ENCODE assay signal across 15 cellular contexts in the genomic region with DNA sequence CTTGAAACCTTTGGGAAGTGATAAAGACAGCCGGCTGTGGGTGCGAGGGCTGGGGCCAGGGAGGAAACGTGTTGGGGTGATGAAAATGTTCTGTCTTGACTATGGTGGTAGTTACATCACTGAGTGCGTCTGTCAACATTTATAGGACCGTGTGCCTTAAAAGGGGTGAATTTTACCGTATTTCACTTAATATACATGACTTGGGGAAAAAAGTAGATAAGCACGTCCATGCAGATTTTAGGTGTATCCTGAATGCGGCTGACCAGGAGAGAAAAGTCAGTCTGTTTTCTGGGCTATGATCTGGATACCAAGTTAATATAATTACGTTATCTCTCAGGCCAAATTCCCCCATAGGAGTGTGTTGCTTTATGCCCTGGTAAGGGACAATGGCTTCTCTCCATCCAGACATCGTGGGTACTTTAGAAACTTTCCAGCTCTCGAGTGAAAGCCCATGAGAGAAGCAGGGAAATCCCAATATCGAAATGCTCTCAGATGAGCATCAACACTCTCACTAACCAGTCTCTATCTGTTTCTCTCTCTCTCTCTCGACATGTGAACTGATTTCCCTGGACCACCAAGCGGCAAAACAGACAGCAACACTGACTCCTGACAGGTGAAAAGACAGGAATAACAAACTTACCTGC.
DNase-seq lines count a peak whose midpoint lies in the region; ATAC-seq and TF ChIP-seq lines count a peak whose summit lies in the region.
"Had no signal": no experiment of that assay in that cellular context is flagged by ENCODE, and none has a peak within 500 bp of the region (broad histone marks: within the 10 kb centered on the region; RNA-seq: fewer than 3 reads in every experiment).

No MANE protein-coding gene starts in this region.

- no peak overlapping the region for H2AFZ ChIP-seq in SK-N-SH (ENCODE audit: low read depth)

- DNase-seq in SK-N-SH = peak; percentile 25
- no peak for DNase-seq in chondrocyte (ENCODE audit: low spot score)
- DNase-seq in osteocyte (ENCODE audit: extremely low spot score, unreplicated experiment) = no peak
- DNase-seq in NCI-H524 (lab: John Stamatoyannopoulos, UW) = no peak
- no peak for DNase-seq in esophagus squamous epithelium (lab: John Stamatoyannopoulos, UW)
- DNase-seq in type B pancreatic cell (ENCODE audit: extremely low spot score, unreplicated experiment) = no peak
- DNase-seq: KG1, mucosa of descending colon, NCI-H1417 treated with DMSO at 0.1 percent for 48 hours, NCI-H345, upper lobe of left lung had no signal

- intact Hi-C loops in esophagus squamous epithelium (cut with DNase I) = loop anchor here (10.0 kb wide), 1 partner anchor 132 kb away; no protein-coding TSS in a partner anchor

- H3K4me3 Mint-ChIP-seq in chondrocyte (ENCODE audit: unreplicated experiment) = no peak overlapping the region
- H3K4me3 Mint-ChIP-seq in osteocyte (ENCODE audit: unreplicated experiment) = no peak overlapping the region
- H3K4me3 Mint-ChIP-seq in type B pancreatic cell = no peak overlapping the region

- H4K20me1 ChIP-seq in SK-N-SH (ENCODE audit: insufficient read depth) = no peaks in the 10 kb centered on the region

- H3K4me1 Mint-ChIP-seq in chondrocyte (ENCODE audit: low read depth) (peaks cover 51% of the 10 kb centered on the region), osteocyte (ENCODE audit: unreplicated experiment) (peaks cover 53% of the 10 kb centered on the region), type B pancreatic cell (ENCODE audit: unreplicated experiment) (peaks cover 38% of the 10 kb centered on the region)

- H3K27me3 ChIP-seq in SK-N-SH (ENCODE audit: insufficient read depth) (no peaks in the 10 kb centered on the region), esophagus squamous epithelium (no peaks in the 10 kb centered on the region)
- H3K27me3 ChIP-seq: cardiac muscle cell, upper lobe of left lung had no signal

- H3K36me3 Mint-ChIP-seq in chondrocyte (ENCODE audit: low read depth) (peaks cover 11% of the 10 kb centered on the region), osteocyte (ENCODE audit: unreplicated experiment) (peaks cover 41% of the 10 kb centered on the region), type B pancreatic cell (peaks cover 41% of the 10 kb centered on the region)

- H3K27ac Mint-ChIP-seq in chondrocyte (ENCODE audit: unreplicated experiment) (peak overlapping the region; percentile 18), osteocyte (ENCODE audit: unreplicated experiment) (peak overlapping the region; percentile 36), type B pancreatic cell (no peak overlapping the region)

- H3K79me2 ChIP-seq in SK-N-SH (ENCODE audit: insufficient read depth) = no peaks in the 10 kb centered on the region

- H3K4me3 ChIP-seq in SK-N-SH (ENCODE audit: low read depth in 2 of 2, low read length in 1 of 2) = no peak overlapping the region
- H3K4me3 ChIP-seq in esophagus squamous epithelium = no peak overlapping the region
- H3K4me3 ChIP-seq: cardiac muscle cell, mucosa of descending colon, upper lobe of left lung had no signal

- H3K36me3 ChIP-seq in SK-N-SH (replicated peaks in 1 of 2; ENCODE audit: control insufficient read depth in 1 of 2, insufficient read depth in 2 of 2, low read length in 1 of 2) (peaks cover 25 to 41% of the 10 kb centered on the region in 2 experiments), esophagus squamous epithelium (peaks cover 4 to 96% (median 24%) of the 10 kb centered on the region in 3 donors)

- TF ChIP-seq POLR2A in esophagus squamous epithelium (IDR thresholded peaks at IDR 0.05) = no peak

- H3K4me1 ChIP-seq in SK-N-SH (ENCODE audit: control insufficient read depth in 1 of 2, insufficient read depth in 2 of 2, low read depth in 1 of 2, low read length in 1 of 2) = peaks cover 8 to 26% of the 10 kb centered on the region in 2 experiments
- H3K4me1 ChIP-seq in esophagus squamous epithelium = peaks cover 19 to 67% (median 40%) of the 10 kb centered on the region in 3 donors

- peaks cover 6% of the 10 kb centered on the region for H3K9me3 Mint-ChIP-seq in chondrocyte (ENCODE audit: low read depth)
- peaks cover 4% of the 10 kb centered on the region for H3K9me3 Mint-ChIP-seq in osteocyte (ENCODE audit: unreplicated experiment)
- H3K9me3 Mint-ChIP-seq in type B pancreatic cell = no peaks in the 10 kb centered on the region

- TF ChIP-seq EP300 in SK-N-SH (IDR thresholded peaks at IDR 0.05; ENCODE audit: borderline replicate concordance in 1 of 2, low read depth in 1 of 2, low read length in 1 of 2) = no peak

- H3K9me2 ChIP-seq in SK-N-SH = no peaks in the 10 kb centered on the region

- H3K4me2 ChIP-seq in SK-N-SH = no peak overlapping the region

- WGBS in SK-N-SH (ENCODE audit: low lambda C conversion rate) = 89% methylated on average over 14 of the region's 14 CpGs
- WGBS in esophagus squamous epithelium, 2 donors = 80 to 82% methylated on average over 14 of the region's 14 CpGs

- ATAC-seq in SK-N-SH treated with all-trans-retinoic acid at 6 μM for 48 hours (no peak), HG03442 (IDR thresholded peaks at IDR 0.05; ENCODE audit: unreplicated experiment) (peak; percentile 41)
- ATAC-seq: mucosa of descending colon had no signal

- CTCF ChIA-PET in SK-N-SH (lab: Yijun Ruan, JAX) = interaction anchor here (1.3 to 1.9 kb wide), 2 partner anchors 10 to 11 kb away, joined by 3 to 5 read pairs; no protein-coding TSS in a partner anchor

- H3K9me3 ChIP-seq in SK-N-SH = no peaks in the 10 kb centered on the region
- H3K9me3 ChIP-seq in esophagus squamous epithelium = no peaks in the 10 kb centered on the region
- H3K9me3 ChIP-seq: mucosa of descending colon, upper lobe of left lung had no signal

- H3K9ac ChIP-seq in SK-N-SH = no peak overlapping the region

- no peaks in the 10 kb centered on the region for H3K27me3 Mint-ChIP-seq in chondrocyte (ENCODE audit: low read depth)
- H3K27me3 Mint-ChIP-seq in osteocyte (ENCODE audit: unreplicated experiment) = no peaks in the 10 kb centered on the region
- no peaks in the 10 kb centered on the region for H3K27me3 Mint-ChIP-seq in type B pancreatic cell

- TF ChIP-seq CTCF in SK-N-SH (IDR thresholded peaks at IDR 0.05) (no peak), chondrocyte (IDR thresholded peaks at IDR 0.05) (no peak), osteocyte (IDR thresholded peaks at IDR 0.05) (no peak), esophagus squamous epithelium (IDR thresholded peaks at IDR 0.05) (no peak), type B pancreatic cell (conservative IDR thresholded peaks at IDR 0.05) (no peak)

- TF ChIP-seq RAD21 in SK-N-SH (IDR thresholded peaks at IDR 0.05; ENCODE audit: low read length) = no peak

- POLR2A ChIA-PET in SK-N-SH (lab: Yijun Ruan, JAX) = no interaction called here

- H3K27ac ChIP-seq in SK-N-SH (ENCODE audit: low read depth in 2 of 2, low read length in 1 of 2) (0 out of 4 replicates have a peak overlapping the region, but pooled peaks of 1 of the 2 experiments have one; percentile 8), esophagus squamous epithelium (peak overlapping the region in 1 of 4 donors; percentile 49)
- H3K27ac ChIP-seq: 22Rv1, cardiac muscle cell, upper lobe of left lung had no signal

- H3F3A ChIP-seq in SK-N-SH (replicated peaks; ENCODE audit: insufficient read depth) = peaks cover 20% of the 10 kb centered on the region

TF ChIP-seq in SK-N-SH, 30 proteins besides CTCF, POLR2A, EP300 and RAD21 (continues in another document):
- no peak for TF ChIP-seq NFIC (IDR thresholded peaks at IDR 0.05; ENCODE audit: borderline replicate concordance)
- TF ChIP-seq, protein P1, sequence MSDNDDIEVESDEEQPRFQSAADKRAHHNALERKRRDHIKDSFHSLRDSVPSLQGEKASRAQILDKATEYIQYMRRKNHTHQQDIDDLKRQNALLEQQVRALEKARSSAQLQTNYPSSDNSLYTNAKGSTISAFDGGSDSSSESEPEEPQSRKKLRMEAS (IDR thresholded peaks at IDR 0.05; ENCODE audit: low read depth) = no peak
- no peak for TF ChIP-seq RCOR1 (IDR thresholded peaks at IDR 0.05; ENCODE audit: low read length)
- no peak for TF ChIP-seq SMC3 (IDR thresholded peaks at IDR 0.05; ENCODE audit: low read depth, low read length)
- no peak for TF ChIP-seq FOXM1 (IDR thresholded peaks at IDR 0.05; ENCODE audit: low read depth)
- TF ChIP-seq MXI1 (IDR thresholded peaks at IDR 0.05; ENCODE audit: low read depth, low read length) = no peak
- no peak for TF ChIP-seq JUND (IDR thresholded peaks at IDR 0.05)
- TF ChIP-seq EZH2phosphoT487 (IDR thresholded peaks at IDR 0.05; ENCODE audit: borderline replicate concordance, low read depth) = no peak

TF ChIP-seq in SK-N-SH treated with all-trans-retinoic acid at 6 μM for 48 hours, 23 proteins besides CTCF, POLR2A, EP300 and RAD21:
- TF ChIP-seq TCF4 (CRISPR knock-in tag; IDR thresholded peaks at IDR 0.05; ENCODE audit: borderline replicate concordance) (no peak), ZC3H10 (CRISPR knock-in tag; IDR thresholded peaks at IDR 0.05) (no peak), ZFP3 (CRISPR knock-in tag; IDR thresholded peaks at IDR 0.05) (no peak), BACH2 (CRISPR knock-in tag; IDR thresholded peaks at IDR 0.05; ENCODE audit: borderline replicate concordance) (no peak), OSR1 (CRISPR knock-in tag; IDR thresholded peaks at IDR 0.05) (no peak), CSRNP3 (CRISPR knock-in tag; IDR thresholded peaks at IDR 0.05) (no peak), ZNF8 (CRISPR knock-in tag; IDR thresholded peaks at IDR 0.05) (no peak)
